7 cellular contexts compared by ENCODE assay signal in genomic region chr17:38269552-38269951, GRCh38. TPM values are rescaled to one million over a fixed set of nuclear protein-coding genes. Genes with fewer than 3 reads are reported as not detected.
DNase-seq lines count a peak whose midpoint lies in the region; ATAC-seq and TF ChIP-seq lines count a peak whose summit lies in the region.
"Not testable (repeated sequence)": the region's sequence is repeated elsewhere in the genome, so short reads cannot be mapped to it uniquely, and the experiment has no call there.

No MANE protein-coding gene starts in this region.

- H3K4me3 Mint-ChIP-seq in activated CD8-positive, alpha-beta T cell treated with anti-CD3 and anti-CD28 coated beads for 36 hours, result not testable (repeated sequence)

- H3K9me2 ChIP-seq in hepatocyte (replicated peaks; ENCODE audit: insufficient read depth), result not testable (repeated sequence)

- not testable (repeated sequence) for H4K20me1 ChIP-seq in KMS-11 (ENCODE audit: insufficient read depth); hepatocyte (ENCODE audit: insufficient read depth, poor library complexity, severe bottlenecking)

- H3K4me3 ChIP-seq in KMS-11 (IDR thresholded peaks at IDR 0.05; ENCODE audit: insufficient read depth, low read depth, low read length); hepatocyte: not testable (repeated sequence)

- H3K27me3 Mint-ChIP-seq in activated CD8-positive, alpha-beta T cell treated with anti-CD3 and anti-CD28 coated beads for 36 hours, result not testable (repeated sequence)

- H3K4me1 ChIP-seq in KMS-11 (ENCODE audit: low read depth, poor library complexity, severe bottlenecking), result peaks cover 14% of the 10 kb centered on the region
- not testable (repeated sequence) for H3K4me1 ChIP-seq in hepatocyte (ENCODE audit: insufficient read depth)

- not testable (repeated sequence) for H3K9me3 ChIP-seq in hepatocyte (ENCODE audit: low read depth)

- intact Hi-C loops in activated CD8-positive, alpha-beta T cell treated with anti-CD3 and anti-CD28 coated beads for 36 hours (cut with micrococcal nuclease), result not testable (repeated sequence)

- DNase-seq in DMS53 (lab: John Stamatoyannopoulos, UW) (peak; percentile 9), astrocyte of the hippocampus (ENCODE audit: low read depth, low spot score) (peak; percentile 1)
- DNase-seq in activated CD8-positive, alpha-beta T cell treated with anti-CD3 and anti-CD28 coated beads for 36 hours; hepatocyte (ENCODE audit: low spot score); omental fat pad (ENCODE audit: low spot score): not testable (repeated sequence)

- not testable (repeated sequence) for TF ChIP-seq CTCF in KMS-11 (conservative IDR thresholded peaks at IDR 0.05; ENCODE audit: low read depth, low read length); activated CD8-positive, alpha-beta T cell treated with anti-CD3 and anti-CD28 coated beads for 36 hours (IDR thresholded peaks at IDR 0.05); hepatocyte (IDR thresholded peaks at IDR 0.05; ENCODE audit: poor library complexity); omental fat pad (IDR thresholded peaks at IDR 0.05)

- H3K27me3 ChIP-seq in KMS-11 (ENCODE audit: insufficient read depth, low read depth); hepatocyte: not testable (repeated sequence)

- H3K27ac Mint-ChIP-seq in activated CD8-positive, alpha-beta T cell treated with anti-CD3 and anti-CD28 coated beads for 36 hours, result not testable (repeated sequence)

- H3K36me3 ChIP-seq in KMS-11 (ENCODE audit: insufficient read depth); hepatocyte (replicated peaks; ENCODE audit: insufficient read depth, low read depth): not testable (repeated sequence)

- 0 out of 2 replicates have a peak overlapping the region, but pooled peaks have one; percentile 25 for H3K4me2 ChIP-seq in KMS-11
- not testable (repeated sequence) for H3K4me2 ChIP-seq in hepatocyte

- POLR2A ChIA-PET in activated CD8-positive, alpha-beta T cell treated with anti-CD3 and anti-CD28 coated beads for 36 hours (lab: Charles Lee), result not testable (repeated sequence)

- H3K27ac ChIP-seq in KMS-11, result not testable (repeated sequence)
- H3K27ac ChIP-seq in hepatocyte, result peak overlapping the region; percentile 22

- ATAC-seq in activated CD8-positive, alpha-beta T cell treated with anti-CD3 and anti-CD28 coated beads for 36 hours, result peak; percentile 39
- ATAC-seq in esophagus mucosa, result peak; percentile 96
- peak; percentile 76 for ATAC-seq in omental fat pad (ENCODE audit: low FRiP score)

- not testable (repeated sequence) for H3K79me2 ChIP-seq in KMS-11 (ENCODE audit: insufficient read depth, low read depth); hepatocyte

- H3K36me3 Mint-ChIP-seq in activated CD8-positive, alpha-beta T cell treated with anti-CD3 and anti-CD28 coated beads for 36 hours (ENCODE audit: low read depth), result not testable (repeated sequence)

- not testable (repeated sequence) for H3K9ac ChIP-seq in KMS-11

- not testable (repeated sequence) for H3K9me3 Mint-ChIP-seq in activated CD8-positive, alpha-beta T cell treated with anti-CD3 and anti-CD28 coated beads for 36 hours

- H3K4me1 Mint-ChIP-seq in activated CD8-positive, alpha-beta T cell treated with anti-CD3 and anti-CD28 coated beads for 36 hours (ENCODE audit: low read depth), result not testable (repeated sequence)

- CTCF ChIA-PET in activated CD8-positive, alpha-beta T cell treated with anti-CD3 and anti-CD28 coated beads for 36 hours (lab: Charles Lee), result not testable (repeated sequence)

- not testable (repeated sequence) for H2AFZ ChIP-seq in KMS-11 (ENCODE audit: low read depth); hepatocyte

RNA-seq across cellular contexts. Expression of gene MRPL45, which starts 27.4 kb away (rescaled TPM):
- total RNA-seq in activated CD8-positive, alpha-beta T cell treated with anti-CD3 and anti-CD28 coated beads for 36 hours, result 10 to 100 TPM; 54.3 to 54.6 TPM
- total RNA-seq in esophagus mucosa (27.1 TPM), hepatocyte (44.9 and 58.7 TPM in 2 replicates), omental fat pad (10 to 100 TPM; 19.1 to 38.4 (median 31.6) TPM)
- polyA plus RNA-seq in hepatocyte, result 25.8 and 29.4 TPM in 2 replicates

Comparison
In these comparisons a context has a peak if more than half of its experiments do, and no peak if none do; other contexts are left out.
1. ATAC-seq: peak in every context shown above with its lines; median percentile 96 in esophagus mucosa; 76 in omental fat pad; 39 in activated CD8-positive, alpha-beta T cell treated with anti-CD3 and anti-CD28 coated beads for 36 hours.